In genomic region chr15:56910801-56911200, GRCh38 we compare ENCODE assay signal across 33 cellular contexts.
"Had no signal": no experiment of that assay in that cellular context is flagged by ENCODE, and none has a peak within 500 bp of the region (broad histone marks: within the 10 kb centered on the region; RNA-seq: fewer than 3 reads in every experiment).

No MANE protein-coding gene starts in this region.

- H3K27me3 ChIP-seq: body of pancreas, cardiac muscle cell, colonic mucosa, gastrocnemius medialis, heart left ventricle had no signal

- H3K4me3 ChIP-seq: body of pancreas, cardiac muscle cell, colonic mucosa, gastrocnemius medialis, heart left ventricle had no signal

- DNase-seq: activated CD4-positive, alpha-beta memory T cell treated with anti-CD3 and anti-CD28 coated beads, Interleukin-2, amount 10 ng/mL, durations not matched to agents 7 days and 5 days; activated CD4-positive, alpha-beta T cell treated with anti-CD3 and anti-CD28 coated beads for 1 hour; activated CD4-positive, alpha-beta T cell treated with anti-CD3 and anti-CD28 coated beads for 4 hours; activated CD4-positive, alpha-beta T cell treated with anti-CD3 and anti-CD28 coated beads, Interleukin-2, amount 10 ng/mL, durations not matched to agents 7 days and 5 days; activated CD4-positive, alpha-beta T cell treated with anti-CD3 and anti-CD28 coated beads, Interleukin-2, amount 50 U/mL, for 4 hours; activated CD8-positive, alpha-beta memory T cell treated with anti-CD3 and anti-CD28 coated beads, Interleukin-2, amount 50 U/mL, for 48 hours; activated effector memory CD4-positive, alpha-beta T cell treated with Interleukin-2 at 50 U/mL for 16 hours; activated gamma-delta T cell treated with Interleukin-2 at 50 U/mL for 16 hours; activated naive CD4-positive, alpha-beta T cell treated with anti-CD3 and anti-CD28 coated beads, Interleukin-2, amount 50 U/mL, for 16 hours; activated naive CD4-positive, alpha-beta T cell treated with Interleukin-2 at 50 U/mL for 16 hours; activated T-cell treated with anti-CD3 and anti-CD28 coated beads for 4 hours; activated T-cell treated with anti-CD3 and anti-CD28 coated beads, Interleukin-2, amount 50 U/mL, for 24 hours; activated T-cell treated with anti-CD3 and anti-CD28 coated beads, Interleukin-2, amount 50 U/mL, for 72 hours; amniotic stem cell; anterior cingulate cortex; body of pancreas; central memory CD4-positive, alpha-beta T cell; cerebellar nuclear complex; colonic mucosa; effector CD8-positive, alpha-beta T cell; foreskin fibroblast; gastrocnemius medialis; glutamatergic neuron; heart left ventricle; T-helper 1 cell; T-helper 17 cell; T1000 had no signal

- H3K9me3 ChIP-seq: body of pancreas, colonic mucosa, gastrocnemius medialis, heart left ventricle had no signal

- H3K27ac Mint-ChIP-seq: activated CD4-positive, alpha-beta memory T cell treated with anti-CD3 and anti-CD28 coated beads, Interleukin-2, amount 10 ng/mL, durations not matched to agents 7 days and 5 days; activated CD4-positive, alpha-beta T cell treated with anti-CD3 and anti-CD28 coated beads, Interleukin-2, amount 10 ng/mL, durations not matched to agents 7 days and 5 days; activated naive CD8-positive, alpha-beta T cell; activated T-cell treated with anti-CD3 and anti-CD28 coated beads, Interleukin-2, amount 50 U/mL, for 24 hours; activated T-cell treated with anti-CD3 and anti-CD28 coated beads, Interleukin-2, amount 50 U/mL, for 72 hours; T-helper 17 cell; T-helper 2 cell treated with Interferon-gamma antibody and Interleukin-4, amounts not matched to agents 5 μg/mL and 100 μg/mL, for 36 hours had no signal

- H3K27me3 Mint-ChIP-seq: activated CD4-positive, alpha-beta memory T cell treated with anti-CD3 and anti-CD28 coated beads, Interleukin-2, amount 10 ng/mL, durations not matched to agents 7 days and 5 days; activated CD4-positive, alpha-beta T cell treated with anti-CD3 and anti-CD28 coated beads, Interleukin-2, amount 10 ng/mL, durations not matched to agents 7 days and 5 days; activated naive CD8-positive, alpha-beta T cell; activated T-cell treated with anti-CD3 and anti-CD28 coated beads, Interleukin-2, amount 50 U/mL, for 24 hours; T-helper 17 cell had no signal

- H3K9me3 Mint-ChIP-seq: activated CD4-positive, alpha-beta memory T cell treated with anti-CD3 and anti-CD28 coated beads, Interleukin-2, amount 10 ng/mL, durations not matched to agents 7 days and 5 days; activated CD4-positive, alpha-beta T cell treated with anti-CD3 and anti-CD28 coated beads, Interleukin-2, amount 10 ng/mL, durations not matched to agents 7 days and 5 days; activated T-cell treated with anti-CD3 and anti-CD28 coated beads, Interleukin-2, amount 50 U/mL, for 24 hours; activated T-cell treated with anti-CD3 and anti-CD28 coated beads, Interleukin-2, amount 50 U/mL, for 72 hours; T-helper 2 cell treated with Interferon-gamma antibody and Interleukin-4, amounts not matched to agents 5 μg/mL and 100 μg/mL, for 36 hours had no signal

- ATAC-seq: activated T-cell treated with anti-CD3 and anti-CD28 coated beads, Interleukin-2, amount 50 U/mL, for 72 hours; body of pancreas; esophagus mucosa; gastrocnemius medialis; heart left ventricle; T-helper 17 cell had no signal

- H3K4me1 ChIP-seq: colonic mucosa, gastrocnemius medialis had no signal

- H3K27ac ChIP-seq: body of pancreas, cardiac muscle cell, colonic mucosa, gastrocnemius medialis, heart left ventricle had no signal

- H3K36me3 ChIP-seq: cardiac muscle cell, colonic mucosa, gastrocnemius medialis had no signal

- H3K4me3 Mint-ChIP-seq: activated CD4-positive, alpha-beta memory T cell treated with anti-CD3 and anti-CD28 coated beads, Interleukin-2, amount 10 ng/mL, durations not matched to agents 7 days and 5 days; activated CD4-positive, alpha-beta T cell treated with anti-CD3 and anti-CD28 coated beads, Interleukin-2, amount 10 ng/mL, durations not matched to agents 7 days and 5 days; activated naive CD8-positive, alpha-beta T cell; activated T-cell treated with anti-CD3 and anti-CD28 coated beads, Interleukin-2, amount 50 U/mL, for 24 hours; activated T-cell treated with anti-CD3 and anti-CD28 coated beads, Interleukin-2, amount 50 U/mL, for 72 hours; T-helper 17 cell; T-helper 2 cell treated with Interferon-gamma antibody and Interleukin-4, amounts not matched to agents 5 μg/mL and 100 μg/mL, for 36 hours had no signal

- FAIRE-seq: endometrium, endothelial cell of umbilical vein had no signal
